1 cellular context compared by ENCODE assay signal in genomic region chr5:157593036-157593435, GRCh38.
TF ChIP-seq lines count a peak whose summit lies in the region.

No MANE protein-coding gene starts in this region.

TF ChIP-seq in IMR-90, 13 proteins besides CTCF, POLR2A, EP300 and RAD21:
- no peak for TF ChIP-seq RCOR1 (IDR thresholded peaks at IDR 0.05; ENCODE audit: insufficient replicate concordance, low read length)
- TF ChIP-seq ELK1 (IDR thresholded peaks at IDR 0.05; ENCODE audit: borderline replicate concordance, low read depth, low read length): no peak
- no peak for TF ChIP-seq CEBPB (IDR thresholded peaks at IDR 0.05; ENCODE audit: low read depth, low read length)
- TF ChIP-seq MXI1 (IDR thresholded peaks at IDR 0.05; ENCODE audit: borderline replicate concordance, low read depth, low read length): no peak
- TF ChIP-seq USF2 (IDR thresholded peaks at IDR 0.05; ENCODE audit: low read depth, low read length): no peak
- TF ChIP-seq RFX5 (IDR thresholded peaks at IDR 0.05; ENCODE audit: low read depth, low read length): no peak
- no peak for TF ChIP-seq MAFK (IDR thresholded peaks at IDR 0.05; ENCODE audit: low read depth, low read length)
- no peak for TF ChIP-seq BHLHE40 (IDR thresholded peaks at IDR 0.05; ENCODE audit: low read depth, low read length)
TF ChIP-seq in IMR-90: peak in this region for 0.
